32 cellular contexts compared by ENCODE assay signal in the genomic region with DNA sequence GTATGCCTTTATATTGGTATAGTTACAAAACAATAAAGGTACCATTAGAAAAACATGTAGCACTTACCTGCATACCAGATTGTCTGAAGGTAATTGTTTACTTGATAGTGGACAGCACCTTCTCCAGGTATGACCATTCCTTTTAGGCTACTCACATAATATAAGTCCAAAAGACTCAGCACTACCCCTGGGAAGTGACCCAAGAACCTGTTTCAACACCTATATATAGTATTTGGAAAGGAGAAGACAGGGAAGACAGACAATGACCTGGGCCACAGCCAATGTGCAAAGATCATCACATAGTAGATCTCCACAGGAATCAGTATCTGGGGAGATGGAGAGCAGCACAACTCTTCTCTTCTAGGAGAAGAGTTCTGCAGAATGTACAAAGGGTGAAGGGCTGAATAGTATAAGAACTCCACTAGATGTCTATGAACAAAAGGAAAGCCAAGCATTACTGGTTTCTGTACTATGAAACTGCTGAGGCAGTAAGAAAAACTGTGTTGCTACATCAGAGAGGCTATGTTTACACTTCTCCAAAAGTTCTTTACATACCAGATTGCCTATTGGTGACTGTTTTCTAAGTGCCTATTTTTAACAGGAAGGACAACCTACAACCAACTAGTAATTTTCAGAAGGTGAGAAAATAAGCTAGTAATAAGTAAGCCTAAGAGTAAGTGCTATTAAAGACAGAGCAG.
DNase-seq lines count a peak whose midpoint lies in the region; ATAC-seq and TF ChIP-seq lines count a peak whose summit lies in the region.
"Had no signal": no experiment of that assay in that cellular context is flagged by ENCODE, and none has a peak within 500 bp of the region (broad histone marks: within the 10 kb centered on the region; RNA-seq: fewer than 3 reads in every experiment).

No MANE protein-coding gene starts in this region.

- H3K4me2 ChIP-seq in mammary epithelial cell (ENCODE audit: insufficient read depth, low read depth, low read length) = no peak overlapping the region
- H3K4me2 ChIP-seq: neural progenitor cell had no signal

- no peak overlapping the region for H3K27ac Mint-ChIP-seq in MCF 10A (ENCODE audit: low read depth, unreplicated experiment)
- no peak overlapping the region for H3K27ac Mint-ChIP-seq in activated CD4-positive, alpha-beta T cell treated with anti-CD3 and anti-CD28 coated beads for 36 hours
- H3K27ac Mint-ChIP-seq in activated CD4-positive, alpha-beta T cell treated with anti-CD3 and anti-CD28 coated beads, Interleukin-2, amount 10 ng/mL, durations not matched to agents 7 days and 5 days = no peak overlapping the region
- H3K27ac Mint-ChIP-seq: activated T-cell treated with anti-CD3 and anti-CD28 coated beads, Interleukin-2, amount 50 U/mL, for 72 hours; B cell; immature natural killer cell; neural progenitor cell; progenitor cell of endocrine pancreas; stimulated activated naive CD8-positive, alpha-beta T cell treated with anti-CD3 and anti-CD28 coated beads, Interleukin-15, amount 100 ng/mL, for 72 hours; T-helper 1 cell treated with Interleukin-12 subunit alpha and Interleukin-12 subunit beta and Interleukin-4 antibody, amounts not matched to agents 30 μg/mL and 1 μg/mL, for 36 hours had no signal

- H3K36me3 ChIP-seq in mammary epithelial cell (ENCODE audit: insufficient read depth, low read length) (no peaks in the 10 kb centered on the region), left lung (peaks cover 0 to 27% of the 10 kb centered on the region in 2 donors), upper lobe of right lung (peaks cover 26% of the 10 kb centered on the region)
- H3K36me3 ChIP-seq: breast epithelium, neural progenitor cell had no signal

- H3K36me3 Mint-ChIP-seq in MCF 10A (ENCODE audit: insufficient read depth, unreplicated experiment) = peaks cover 22% of the 10 kb centered on the region
- peaks cover 5% of the 10 kb centered on the region for H3K36me3 Mint-ChIP-seq in activated CD4-positive, alpha-beta T cell treated with anti-CD3 and anti-CD28 coated beads for 36 hours (ENCODE audit: low read depth)
- no peaks in the 10 kb centered on the region for H3K36me3 Mint-ChIP-seq in activated CD4-positive, alpha-beta T cell treated with anti-CD3 and anti-CD28 coated beads, Interleukin-2, amount 10 ng/mL, durations not matched to agents 7 days and 5 days (ENCODE audit: low read depth)
- H3K36me3 Mint-ChIP-seq: neural progenitor cell had no signal

- no peak overlapping the region for H2AFZ ChIP-seq in mammary epithelial cell (ENCODE audit: low read depth, low read length)
- H2AFZ ChIP-seq: neural progenitor cell had no signal

- TF ChIP-seq CTCF in MCF 10A (IDR thresholded peaks at IDR 0.05; ENCODE audit: unreplicated experiment) = no peak
- no peak for TF ChIP-seq CTCF in mammary epithelial cell (conservative IDR thresholded peaks at IDR 0.05 in 1 of 2, IDR thresholded peaks at IDR 0.05 in 1 of 2; ENCODE audit: extremely low read depth in 1 of 2, insufficient read depth in 1 of 2, low read depth in 1 of 2, low read length in 2 of 2)
- no peak for TF ChIP-seq CTCF in left lung (IDR thresholded peaks at IDR 0.05)
- TF ChIP-seq CTCF in upper lobe of right lung (IDR thresholded peaks at IDR 0.05) = no peak

- H3K4me3 ChIP-seq in mammary epithelial cell (replicated peaks in 1 of 3; ENCODE audit: insufficient read depth in 1 of 3, low read depth in 2 of 3, low read length in 3 of 3) (no peak overlapping the region), left lung (no peak overlapping the region), upper lobe of right lung (no peak overlapping the region)
- H3K4me3 ChIP-seq: breast epithelium, left ventricle myocardium inferior, neural progenitor cell, transverse colon had no signal

- POLR2A ChIA-PET in MCF 10A (lab: Yijun Ruan, JAX) = no interaction called here
- POLR2A ChIA-PET in activated CD4-positive, alpha-beta T cell treated with anti-CD3 and anti-CD28 coated beads for 36 hours (lab: Charles Lee) = no interaction called here
- POLR2A ChIA-PET in activated CD4-positive, alpha-beta T cell treated with anti-CD3 and anti-CD28 coated beads, Interleukin-2, amount 10 ng/mL, durations not matched to agents 7 days and 5 days (lab: Charles Lee) = no interaction called here

- H3K4me1 ChIP-seq in mammary epithelial cell (ENCODE audit: insufficient read depth, low read length) (peaks cover 6% of the 10 kb centered on the region), left lung (peaks cover 0 to 10% of the 10 kb centered on the region in 2 donors), upper lobe of right lung (no peaks in the 10 kb centered on the region)
- H3K4me1 ChIP-seq: breast epithelium, neural progenitor cell had no signal

- H3K27ac ChIP-seq in mammary epithelial cell (ENCODE audit: insufficient read depth, low read depth, low read length) (no peak overlapping the region), left lung (peak overlapping the region in 1 of 2 donors; percentile 45), upper lobe of right lung (no peak overlapping the region)
- H3K27ac ChIP-seq: breast epithelium, neural progenitor cell, transverse colon had no signal

- no peaks in the 10 kb centered on the region for H3K9me3 Mint-ChIP-seq in MCF 10A (ENCODE audit: unreplicated experiment)
- no peaks in the 10 kb centered on the region for H3K9me3 Mint-ChIP-seq in activated CD4-positive, alpha-beta T cell treated with anti-CD3 and anti-CD28 coated beads for 36 hours (ENCODE audit: low read depth)
- H3K9me3 Mint-ChIP-seq in activated CD4-positive, alpha-beta T cell treated with anti-CD3 and anti-CD28 coated beads, Interleukin-2, amount 10 ng/mL, durations not matched to agents 7 days and 5 days = no peaks in the 10 kb centered on the region
- H3K9me3 Mint-ChIP-seq: activated T-cell treated with anti-CD3 and anti-CD28 coated beads, Interleukin-2, amount 50 U/mL, for 72 hours; immature natural killer cell; neural progenitor cell; stimulated activated naive CD8-positive, alpha-beta T cell treated with anti-CD3 and anti-CD28 coated beads, Interleukin-15, amount 100 ng/mL, for 72 hours; T-helper 1 cell treated with Interleukin-12 subunit alpha and Interleukin-12 subunit beta and Interleukin-4 antibody, amounts not matched to agents 30 μg/mL and 1 μg/mL, for 36 hours had no signal

- H3K4me1 Mint-ChIP-seq in MCF 10A (ENCODE audit: insufficient read depth, unreplicated experiment) = peaks cover 2% of the 10 kb centered on the region
- H3K4me1 Mint-ChIP-seq in activated CD4-positive, alpha-beta T cell treated with anti-CD3 and anti-CD28 coated beads for 36 hours = peaks cover under 1% of the 10 kb centered on the region
- no peaks in the 10 kb centered on the region for H3K4me1 Mint-ChIP-seq in activated CD4-positive, alpha-beta T cell treated with anti-CD3 and anti-CD28 coated beads, Interleukin-2, amount 10 ng/mL, durations not matched to agents 7 days and 5 days
- H3K4me1 Mint-ChIP-seq: immature natural killer cell had no signal

- intact Hi-C loops in MCF 10A (cut with micrococcal nuclease) = no loop called here
- intact Hi-C loops in mammary epithelial cell (cut with micrococcal nuclease) = loop anchor here (10.0 kb wide), 1 partner anchor 492 kb away; a partner anchor contains a TSS
- intact Hi-C loops in left lung (cut with DNase I) = no loop called here
- intact Hi-C loops in upper lobe of right lung (cut with DNase I) = no loop called here
- intact Hi-C loops in activated CD4-positive, alpha-beta T cell treated with anti-CD3 and anti-CD28 coated beads for 36 hours (cut with DNase I, micrococcal nuclease) = loop anchor here in 1 of 2 experiments (10.0 kb wide), 1 partner anchor 492 kb away; a partner anchor contains a TSS

- BruUV-seq in MCF 10A (replicated peaks; lab: Mats Ljungman, UMichigan) (no TSS peak), mammary epithelial cell (replicated peaks; lab: Mats Ljungman, UMichigan) (no TSS peak)

- no peaks in the 10 kb centered on the region for H3K27me3 Mint-ChIP-seq in MCF 10A (ENCODE audit: insufficient read depth, unreplicated experiment)
- no peaks in the 10 kb centered on the region for H3K27me3 Mint-ChIP-seq in activated CD4-positive, alpha-beta T cell treated with anti-CD3 and anti-CD28 coated beads for 36 hours
- no peaks in the 10 kb centered on the region for H3K27me3 Mint-ChIP-seq in activated CD4-positive, alpha-beta T cell treated with anti-CD3 and anti-CD28 coated beads, Interleukin-2, amount 10 ng/mL, durations not matched to agents 7 days and 5 days
- H3K27me3 Mint-ChIP-seq: B cell; progenitor cell of endocrine pancreas; stimulated activated naive CD8-positive, alpha-beta T cell treated with anti-CD3 and anti-CD28 coated beads, Interleukin-15, amount 100 ng/mL, for 72 hours had no signal

- DNase-seq in MCF 10A (ENCODE audit: unreplicated experiment) = peak; percentile 34
- no peak for DNase-seq in mammary epithelial cell
- peak; percentile 51 for DNase-seq in RPMI8226
- DNase-seq in left lung = no peak
- no peak for DNase-seq in upper lobe of right lung
- no peak for DNase-seq in activated CD4-positive, alpha-beta T cell treated with anti-CD3 and anti-CD28 coated beads for 36 hours
- no peak for DNase-seq in activated CD4-positive, alpha-beta T cell treated with anti-CD3 and anti-CD28 coated beads, Interleukin-2, amount 10 ng/mL, durations not matched to agents 7 days and 5 days
- DNase-seq: 8988T; activated CD4-positive, alpha-beta T cell treated with anti-CD3 and anti-CD28 coated beads for 4 hours; activated naive CD4-positive, alpha-beta T cell treated with Interleukin-2 at 50 U/mL for 16 hours; activated T-cell treated with anti-CD3 and anti-CD28 coated beads, Interleukin-2, amount 50 U/mL, for 72 hours; amygdala; effector memory CD4-positive, alpha-beta T cell; erythroblast; GDM1; GOT3; hippocampal formation; immature natural killer cell; left ventricle myocardium inferior; NCI-H1417; NCI-H2081 treated with DMSO at 0.1 percent for 48 hours; NCI-H345; NCI-H748 treated with DMSO at 0.1 percent for 48 hours; SHP77 treated with DMSO at 0.1 percent for 48 hours; stimulated activated naive CD8-positive, alpha-beta T cell treated with anti-CD3 and anti-CD28 coated beads, Interleukin-15, amount 100 ng/mL, for 72 hours; transverse colon had no signal

- peak; percentile 78 for ATAC-seq in left lung
- ATAC-seq in upper lobe of right lung = peak; percentile 63
- ATAC-seq in activated CD4-positive, alpha-beta T cell treated with anti-CD3 and anti-CD28 coated beads for 36 hours = no peak
- no peak for ATAC-seq in GM19324 (IDR thresholded peaks at IDR 0.05; ENCODE audit: low FRiP score, unreplicated experiment)
- ATAC-seq: activated T-cell treated with anti-CD3 and anti-CD28 coated beads, Interleukin-2, amount 50 U/mL, for 72 hours; stimulated activated naive CD8-positive, alpha-beta T cell treated with anti-CD3 and anti-CD28 coated beads, Interleukin-15, amount 100 ng/mL, for 72 hours had no signal

- no peak overlapping the region for H3K4me3 Mint-ChIP-seq in MCF 10A (ENCODE audit: unreplicated experiment)
- H3K4me3 Mint-ChIP-seq in activated CD4-positive, alpha-beta T cell treated with anti-CD3 and anti-CD28 coated beads for 36 hours = no peak overlapping the region
- H3K4me3 Mint-ChIP-seq in activated CD4-positive, alpha-beta T cell treated with anti-CD3 and anti-CD28 coated beads, Interleukin-2, amount 10 ng/mL, durations not matched to agents 7 days and 5 days = no peak overlapping the region
- H3K4me3 Mint-ChIP-seq: activated T-cell treated with anti-CD3 and anti-CD28 coated beads, Interleukin-2, amount 50 U/mL, for 72 hours; B cell; immature natural killer cell; neural progenitor cell; stimulated activated naive CD8-positive, alpha-beta T cell treated with anti-CD3 and anti-CD28 coated beads, Interleukin-15, amount 100 ng/mL, for 72 hours; T-helper 1 cell treated with Interleukin-12 subunit alpha and Interleukin-12 subunit beta and Interleukin-4 antibody, amounts not matched to agents 30 μg/mL and 1 μg/mL, for 36 hours had no signal

- H3K79me2 ChIP-seq in mammary epithelial cell (ENCODE audit: insufficient read depth, low read length) = no peaks in the 10 kb centered on the region

- in situ Hi-C loops in mammary epithelial cell (cut with MboI; ENCODE audit: low sequenced_read_pairs in 2 of 2) = loop anchor here in 1 of 2 donors (25.0 kb wide), 1 partner anchor 205 kb away; a partner anchor contains a TSS

- no peak overlapping the region for H3K9ac ChIP-seq in mammary epithelial cell (ENCODE audit: insufficient read depth, low read length)
- H3K9ac ChIP-seq: neural progenitor cell had no signal

- no peaks in the 10 kb centered on the region for H4K20me1 ChIP-seq in mammary epithelial cell (ENCODE audit: insufficient read depth, low read length)

- H3K9me3 ChIP-seq in mammary epithelial cell (replicated peaks; ENCODE audit: insufficient read depth, low read length) (no peaks in the 10 kb centered on the region), left lung (no peaks in the 10 kb centered on the region), upper lobe of right lung (no peaks in the 10 kb centered on the region)
- H3K9me3 ChIP-seq: breast epithelium, left ventricle myocardium inferior, transverse colon had no signal

- H3K27me3 ChIP-seq in mammary epithelial cell (ENCODE audit: insufficient read depth, low read length) (no peaks in the 10 kb centered on the region), left lung (no peaks in the 10 kb centered on the region), upper lobe of right lung (no peaks in the 10 kb centered on the region)
- H3K27me3 ChIP-seq: breast epithelium, neural progenitor cell, transverse colon had no signal

- CTCF ChIA-PET in MCF 10A (lab: Yijun Ruan, JAX) = interaction anchor here (0.6 kb wide), 1 partner anchor 38 kb away, joined by 5 read pairs; no protein-coding TSS in a partner anchor
- CTCF ChIA-PET in mammary epithelial cell (lab: Charles Lee; ENCODE audit: low non-redundant PET) = no interaction called here
- CTCF ChIA-PET in activated CD4-positive, alpha-beta T cell treated with anti-CD3 and anti-CD28 coated beads for 36 hours (lab: Charles Lee) = no interaction called here
- CTCF ChIA-PET in activated CD4-positive, alpha-beta T cell treated with anti-CD3 and anti-CD28 coated beads, Interleukin-2, amount 10 ng/mL, durations not matched to agents 7 days and 5 days (lab: Charles Lee) = no interaction called here

- dilution Hi-C loops in mammary epithelial cell (cut with HindIII; ENCODE audit: low sequenced_read_pairs) = loop anchor here (10.0 to 25.0 kb wide), 2 partner anchors 102 to 330 kb away; no protein-coding TSS in a partner anchor

Comparison
In these comparisons a context has a peak if more than half of its experiments do, and no peak if none do; other contexts are left out.
1. DNase-seq: peak in MCF 10A (single experiment) and RPMI8226 (single experiment); none in mammary epithelial cell (single experiment), left lung (0 of 2), upper lobe of right lung (single experiment), activated CD4-positive, alpha-beta T cell treated with anti-CD3 and anti-CD28 coated beads for 36 hours (single experiment) and activated CD4-positive, alpha-beta T cell treated with anti-CD3 and anti-CD28 coated beads, Interleukin-2, amount 10 ng/mL, durations not matched to agents 7 days and 5 days (single experiment).
2. ATAC-seq: peak in left lung (single experiment) and upper lobe of right lung (single experiment); none in activated CD4-positive, alpha-beta T cell treated with anti-CD3 and anti-CD28 coated beads for 36 hours (single experiment) and GM19324 (single experiment).